ENCODE assay signal across 8 cellular contexts in genomic region chr11:2888266-2888968, GRCh38. TPM values are rescaled to one million over a fixed set of nuclear protein-coding genes. Genes with fewer than 3 reads are reported as not detected.
DNase-seq lines count a peak whose midpoint lies in the region; ATAC-seq and TF ChIP-seq lines count a peak whose summit lies in the region.

No MANE protein-coding gene starts in this region.

- H3K27me3 ChIP-seq in MG63 (no peaks in the 10 kb centered on the region), SJCRH30 (no peaks in the 10 kb centered on the region), suprapubic skin (no peaks in the 10 kb centered on the region)

- H3K4me3 ChIP-seq in MG63 (no peak overlapping the region), SJCRH30 (no peak overlapping the region), foreskin fibroblast (ENCODE audit: low read depth in 1 of 2, low read length in 2 of 2) (no peak overlapping the region), suprapubic skin (no peak overlapping the region)

- TF ChIP-seq EP300 in suprapubic skin (IDR thresholded peaks at IDR 0.05), result no peak

- WGBS in suprapubic skin, result 32% methylated on average over 21 of the region's 25 CpGs

- no peaks in the 10 kb centered on the region for H3K36me3 ChIP-seq in MG63
- no peaks in the 10 kb centered on the region for H3K36me3 ChIP-seq in SJCRH30
- no peaks in the 10 kb centered on the region for H3K36me3 ChIP-seq in suprapubic skin

- H3K4me1 ChIP-seq in SJCRH30 (peaks cover 11% of the 10 kb centered on the region; the same call in 1 of the 2 replicates), suprapubic skin (peaks cover 51% of the 10 kb centered on the region)

- in situ Hi-C loops in G401 (cut with HindIII; ENCODE audit: low sequenced_read_pairs), result no loop called here

- H3K9me3 ChIP-seq in MG63, result no peaks in the 10 kb centered on the region
- H3K9me3 ChIP-seq in SJCRH30 (replicated peaks), result no peaks in the 10 kb centered on the region
- no peaks in the 10 kb centered on the region for H3K9me3 ChIP-seq in suprapubic skin

- H3K27ac ChIP-seq in SJCRH30, result no peak overlapping the region
- H3K27ac ChIP-seq in suprapubic skin, result no peak overlapping the region

- no peak for TF ChIP-seq POLR2A in suprapubic skin (IDR thresholded peaks at IDR 0.05)

- DNase-seq in G401 (ENCODE audit: low spot score) (peak; percentile 78), MG63 (peak; percentile 68), SJCRH30 (peak; percentile 77 to 85), foreskin fibroblast (peak; percentile 77 to 95), occipital lobe (lab: John Stamatoyannopoulos, UW) (peak; percentile 78), suprapubic skin (ENCODE audit: low spot score in 2 of 2) (peak; percentile 95)
- DNase-seq in activated effector memory CD4-positive, alpha-beta T cell treated with Interleukin-2 at 50 U/mL for 16 hours, result peak; percentile 78

- ATAC-seq in HG02759 (IDR thresholded peaks at IDR 0.05; ENCODE audit: unreplicated experiment), result no peak

- TF ChIP-seq CTCF in foreskin fibroblast (IDR thresholded peaks at IDR 0.05; ENCODE audit: low read depth, low read length), result peak; percentile 98
- peak; percentile 96 to 98 for TF ChIP-seq CTCF in suprapubic skin (IDR thresholded peaks at IDR 0.05)

RNA-seq across cellular contexts. Expression of gene CDKN1C, which starts 2.8 kb away (rescaled TPM):
- total RNA-seq in G401 (2014; rRNA removed; shearing (Covaris generic)), result 14.0 and 15.6 TPM in 2 replicates
- 0.56 TPM in 1 of 2 replicates, not detected in the other for total RNA-seq in MG63 (2014; rRNA removed; shearing (Covaris generic); ENCODE audit: low replicate concordance)
- total RNA-seq in SJCRH30 (2014; rRNA removed; shearing (Covaris generic)), result not detected in 2 replicates
- 34.5 TPM for total RNA-seq in occipital lobe
- 10 to 100 TPM; 14.3 to 50.9 (median 37.3) TPM for total RNA-seq in suprapubic skin

RNA-seq across cellular contexts. Expression of gene PHLDA2, which starts 40.8 kb away (rescaled TPM):
- total RNA-seq in G401 (2014; rRNA removed; shearing (Covaris generic)), result 2.2 and 3.1 TPM in 2 replicates
- total RNA-seq in MG63 (2014; rRNA removed; shearing (Covaris generic); ENCODE audit: low replicate concordance), result 4.0 and 26.4 TPM in 2 replicates
- not detected in 2 replicates for total RNA-seq in SJCRH30 (2014; rRNA removed; shearing (Covaris generic))
- total RNA-seq in occipital lobe, result not detected
- 10 to 100 TPM in 3 of 4 donors, 1 to 10 TPM in 1; 7.0 to 26.4 (median 18.2) TPM for total RNA-seq in suprapubic skin
